ENCODE assay signal across 12 cellular contexts in the genomic region with DNA sequence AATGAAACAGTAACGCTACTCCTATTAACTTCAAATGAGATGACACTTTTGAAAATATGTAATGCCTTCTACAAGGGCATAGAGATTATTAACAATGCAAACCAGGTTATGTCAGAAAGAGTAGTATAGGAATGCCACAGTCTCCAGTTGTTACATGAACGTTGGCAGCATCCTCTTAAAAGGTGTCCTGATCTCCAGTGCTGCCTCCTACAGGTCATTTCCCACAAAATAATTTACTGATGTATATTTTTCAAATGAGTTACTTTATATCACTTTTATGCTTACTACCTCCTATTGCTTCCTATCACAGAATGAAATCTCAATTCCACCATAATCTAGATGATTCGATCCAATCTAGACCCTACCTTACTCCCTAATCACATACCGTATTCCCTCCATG.
DNase-seq lines count a peak whose midpoint lies in the region; ATAC-seq and TF ChIP-seq lines count a peak whose summit lies in the region.
"Had no signal": no experiment of that assay in that cellular context is flagged by ENCODE, and none has a peak within 500 bp of the region (broad histone marks: within the 10 kb centered on the region; RNA-seq: fewer than 3 reads in every experiment).

No MANE protein-coding gene starts in this region.

- no peak overlapping the region for H3K4me3 Mint-ChIP-seq in activated CD4-positive, alpha-beta T cell treated with anti-CD3 and anti-CD28 coated beads, Interleukin-2, amount 10 ng/mL, durations not matched to agents 24 days and 14 days
- H3K4me3 Mint-ChIP-seq: stimulated activated naive CD8-positive, alpha-beta T cell treated with anti-CD3 and anti-CD28 coated beads, Interleukin-15, Interleukin-2, amounts not matched to agents 100 ng/mL and 50 ng/mL, for 24 hours had no signal

- peak; percentile 71 for TF ChIP-seq CTCF in VCaP (conservative IDR thresholded peaks at IDR 0.05)

- no peaks in the 10 kb centered on the region for H3K27me3 Mint-ChIP-seq in activated CD4-positive, alpha-beta T cell treated with anti-CD3 and anti-CD28 coated beads, Interleukin-2, amount 10 ng/mL, durations not matched to agents 24 days and 14 days
- H3K27me3 Mint-ChIP-seq: stimulated activated naive CD8-positive, alpha-beta T cell treated with anti-CD3 and anti-CD28 coated beads, Interleukin-15, Interleukin-2, amounts not matched to agents 100 ng/mL and 50 ng/mL, for 24 hours had no signal

- no peak overlapping the region for H3K27ac Mint-ChIP-seq in activated CD4-positive, alpha-beta T cell treated with anti-CD3 and anti-CD28 coated beads, Interleukin-2, amount 10 ng/mL, durations not matched to agents 24 days and 14 days
- H3K27ac Mint-ChIP-seq: stimulated activated naive CD8-positive, alpha-beta T cell treated with anti-CD3 and anti-CD28 coated beads, Interleukin-15, Interleukin-2, amounts not matched to agents 100 ng/mL and 50 ng/mL, for 24 hours had no signal

- peaks cover 4% of the 10 kb centered on the region for H3K9me3 Mint-ChIP-seq in activated CD4-positive, alpha-beta T cell treated with anti-CD3 and anti-CD28 coated beads, Interleukin-2, amount 10 ng/mL, durations not matched to agents 24 days and 14 days

- H3K27ac ChIP-seq in VCaP = no peak overlapping the region

- intact Hi-C loops in activated CD4-positive, alpha-beta T cell treated with anti-CD3 and anti-CD28 coated beads, Interleukin-2, amount 10 ng/mL, durations not matched to agents 24 days and 14 days (cut with micrococcal nuclease) = no loop called here

- no peak for TF ChIP-seq POLR2A in GM18505 (IDR thresholded peaks at IDR 0.05; ENCODE audit: borderline replicate concordance, extremely low read depth, insufficient read depth, insufficient read length)

- no peaks in the 10 kb centered on the region for H3K4me1 Mint-ChIP-seq in activated CD4-positive, alpha-beta T cell treated with anti-CD3 and anti-CD28 coated beads, Interleukin-2, amount 10 ng/mL, durations not matched to agents 24 days and 14 days

- DNase-seq in Caki2 (ENCODE audit: low read depth) (peak; percentile 2), HT-29 (ENCODE audit: low spot score) (peak; percentile 49), iris pigment epithelial cell (ENCODE audit: low read depth) (peak; percentile 32), dermis blood vessel endothelial cell (no peak)
- no peak for DNase-seq in activated CD4-positive, alpha-beta T cell treated with anti-CD3 and anti-CD28 coated beads, Interleukin-2, amount 10 ng/mL, durations not matched to agents 24 days and 14 days
- DNase-seq: activated CD4-positive, alpha-beta T cell treated with anti-CD3 and anti-CD28 coated beads, Interleukin-2, amount 50 U/mL, for 48 hours; left colon; NCI-H524 treated with DMSO at 0.1 percent for 48 hours had no signal

- in situ Hi-C loops in Caki2 (cut with HindIII; ENCODE audit: low pct_unique_long_range_greater_than_20kb, low sequenced_read_pairs) = no loop called here

- H3K36me3 Mint-ChIP-seq in activated CD4-positive, alpha-beta T cell treated with anti-CD3 and anti-CD28 coated beads, Interleukin-2, amount 10 ng/mL, durations not matched to agents 24 days and 14 days (ENCODE audit: low read depth) = no peaks in the 10 kb centered on the region

- no peak for ATAC-seq in GM21619 (IDR thresholded peaks at IDR 0.05; ENCODE audit: unreplicated experiment)
- no peak for ATAC-seq in GM18505 (IDR thresholded peaks at IDR 0.05; ENCODE audit: unreplicated experiment)
- ATAC-seq: left colon had no signal

Comparison
In these comparisons a context has a peak if more than half of its experiments do, and no peak if none do; other contexts are left out.
1. DNase-seq: peak in Caki2 (single experiment), HT-29 (single experiment) and iris pigment epithelial cell (single experiment); none in activated CD4-positive, alpha-beta T cell treated with anti-CD3 and anti-CD28 coated beads, Interleukin-2, amount 10 ng/mL, durations not matched to agents 24 days and 14 days (single experiment) and dermis blood vessel endothelial cell (single experiment).